ENCODE assay signal across 35 cellular contexts in genomic region chr15:68502398-68502901, GRCh38.
"Had no signal": no experiment of that assay in that cellular context is flagged by ENCODE, and none has a peak within 500 bp of the region (broad histone marks: within the 10 kb centered on the region; RNA-seq: fewer than 3 reads in every experiment).

No MANE protein-coding gene starts in this region.

- DNase-seq: activated CD4-positive, alpha-beta memory T cell treated with anti-CD3 and anti-CD28 coated beads, Interleukin-2, amount 10 ng/mL, durations not matched to agents 7 days and 5 days; activated CD4-positive, alpha-beta T cell treated with anti-CD3 and anti-CD28 coated beads for 1 hour; activated CD4-positive, alpha-beta T cell treated with anti-CD3 and anti-CD28 coated beads for 48 hours; activated CD4-positive, CD25-positive, alpha-beta regulatory T cell; activated effector memory CD4-positive, alpha-beta T cell treated with anti-CD3 and anti-CD28 coated beads, Interleukin-2, amount 50 U/mL, for 16 hours; activated naive CD4-positive, alpha-beta T cell treated with Interleukin-2 at 50 U/mL for 16 hours; activated naive CD8-positive, alpha-beta T cell treated with anti-CD3 and anti-CD28 coated beads, Interleukin-2, amount 10 ng/mL, durations not matched to agents 7 days and 5 days; activated T-cell treated with anti-CD3 and anti-CD28 coated beads, Interleukin-2, amount 50 U/mL, for 1 hour; activated T-cell treated with anti-CD3 and anti-CD28 coated beads, Interleukin-2, amount 50 U/mL, for 72 hours; amygdala; body of pancreas; caudate nucleus; MM.1S; MV-4-11; NCI-H1092; NCI-H1436 treated with DMSO at 0.1 percent for 48 hours; NCI-H187; NCI-H2081; NCI-H226; NCI-H446 treated with DMSO at 0.1 percent for 48 hours; NCI-H524; NK-92 treated with Interleukin-12 subunit alpha and Interleukin-12 subunit beta, amount 100 ng/mL, for 24 hours; PC-3; Peyer's patch; RPMI8226; SHP77 treated with DMSO at 0.1 percent for 48 hours; SW 1271; T-helper 1 cell; T-helper 2 cell; T-helper 9 cell; WERI-Rb-1 had no signal

- H3K9me3 Mint-ChIP-seq: activated CD4-positive, alpha-beta memory T cell treated with anti-CD3 and anti-CD28 coated beads, Interleukin-2, amount 10 ng/mL, durations not matched to agents 7 days and 5 days; activated naive CD4-positive, alpha-beta T cell treated with anti-CD3 and anti-CD28 coated beads, Interleukin-2, amount 50 U/mL, for 24 hours; activated naive CD8-positive, alpha-beta T cell treated with anti-CD3 and anti-CD28 coated beads, Interleukin-2, amount 10 ng/mL, durations not matched to agents 7 days and 5 days; activated T-cell treated with anti-CD3 and anti-CD28 coated beads, Interleukin-2, amount 50 U/mL, for 72 hours; activated T-helper 17 cell treated with anti-CD3 and anti-CD28 coated beads, Interleukin-2, amount 50 U/mL, for 72 hours had no signal

- H3K27me3 ChIP-seq: ascending aorta, body of pancreas, breast epithelium, Peyer's patch had no signal

- H3K4me1 Mint-ChIP-seq: activated T-helper 17 cell treated with anti-CD3 and anti-CD28 coated beads, Interleukin-2, amount 50 U/mL, for 72 hours had no signal

- H3K4me3 Mint-ChIP-seq: activated CD4-positive, alpha-beta memory T cell treated with anti-CD3 and anti-CD28 coated beads, Interleukin-2, amount 10 ng/mL, durations not matched to agents 7 days and 5 days; activated naive CD4-positive, alpha-beta T cell treated with anti-CD3 and anti-CD28 coated beads, Interleukin-2, amount 50 U/mL, for 24 hours; activated naive CD8-positive, alpha-beta T cell treated with anti-CD3 and anti-CD28 coated beads, Interleukin-2, amount 10 ng/mL, durations not matched to agents 7 days and 5 days; activated T-cell treated with anti-CD3 and anti-CD28 coated beads, Interleukin-2, amount 50 U/mL, for 72 hours; activated T-helper 17 cell treated with anti-CD3 and anti-CD28 coated beads, Interleukin-2, amount 50 U/mL, for 72 hours had no signal

- H3K27ac Mint-ChIP-seq: activated CD4-positive, alpha-beta memory T cell treated with anti-CD3 and anti-CD28 coated beads, Interleukin-2, amount 10 ng/mL, durations not matched to agents 7 days and 5 days; activated naive CD4-positive, alpha-beta T cell treated with anti-CD3 and anti-CD28 coated beads, Interleukin-2, amount 50 U/mL, for 24 hours; activated naive CD8-positive, alpha-beta T cell treated with anti-CD3 and anti-CD28 coated beads, Interleukin-2, amount 10 ng/mL, durations not matched to agents 7 days and 5 days; activated T-cell treated with anti-CD3 and anti-CD28 coated beads, Interleukin-2, amount 50 U/mL, for 72 hours; activated T-helper 17 cell treated with anti-CD3 and anti-CD28 coated beads, Interleukin-2, amount 50 U/mL, for 72 hours had no signal

- H3K36me3 Mint-ChIP-seq: activated naive CD4-positive, alpha-beta T cell treated with anti-CD3 and anti-CD28 coated beads, Interleukin-2, amount 50 U/mL, for 24 hours; activated naive CD8-positive, alpha-beta T cell treated with anti-CD3 and anti-CD28 coated beads, Interleukin-2, amount 10 ng/mL, durations not matched to agents 7 days and 5 days had no signal

- H3K36me3 ChIP-seq: ascending aorta, breast epithelium, Peyer's patch, WERI-Rb-1 had no signal

- ATAC-seq: activated T-cell treated with anti-CD3 and anti-CD28 coated beads, Interleukin-2, amount 50 U/mL, for 72 hours; activated T-helper 17 cell treated with anti-CD3 and anti-CD28 coated beads, Interleukin-2, amount 50 U/mL, for 72 hours; body of pancreas; PC-3 had no signal

- H3K4me3 ChIP-seq: ascending aorta, body of pancreas, breast epithelium, Peyer's patch had no signal
